Comparison of ENCODE assay signal across 8 cellular contexts in the genomic region with DNA sequence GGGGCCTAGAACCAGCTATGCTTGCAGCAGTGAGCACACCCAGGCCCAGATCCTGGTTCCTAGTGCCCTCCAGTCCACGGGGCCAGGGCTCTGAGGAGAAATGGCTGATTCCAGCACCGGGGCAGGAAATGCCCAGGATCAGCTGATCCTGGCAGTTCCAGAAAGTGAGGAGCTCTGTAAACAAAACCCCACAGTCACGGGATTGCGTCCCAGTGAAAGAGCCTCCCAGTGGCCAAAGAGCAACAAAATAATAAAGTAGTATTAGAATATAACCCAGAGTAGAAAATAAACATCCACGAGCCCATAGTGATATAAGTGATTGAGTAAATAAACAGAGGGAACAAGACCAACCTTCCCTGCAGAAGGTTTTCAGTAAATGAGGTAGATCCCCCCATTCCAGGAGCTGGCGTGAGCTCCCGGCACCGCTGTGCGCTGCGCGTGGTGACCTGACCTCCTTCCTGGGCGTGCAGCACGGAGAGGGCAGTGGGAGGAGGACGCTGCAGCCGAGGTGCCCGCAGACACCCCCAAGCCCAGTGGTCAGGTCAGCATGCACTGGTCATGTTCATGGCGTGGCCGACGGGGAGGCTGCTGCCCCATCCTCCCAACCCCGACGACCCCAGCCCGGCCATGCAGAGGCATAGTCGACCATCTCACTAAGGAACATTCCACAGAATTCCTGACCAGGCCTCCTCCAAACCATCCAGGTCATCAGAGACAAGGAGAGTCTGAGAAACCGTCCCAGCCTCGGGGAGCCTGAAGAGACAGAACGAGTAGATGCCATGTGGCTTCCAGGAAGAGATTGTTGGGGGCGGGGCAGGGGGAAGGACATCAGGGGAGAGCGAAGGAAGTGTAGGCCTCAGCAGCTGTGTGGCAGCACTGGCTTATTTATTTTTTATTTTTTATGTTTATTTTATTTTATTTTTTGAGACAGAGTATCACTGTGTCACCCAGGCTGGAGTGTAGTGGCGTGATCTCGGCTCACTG. TPM values are rescaled to one million over a fixed set of nuclear protein-coding genes. Genes with fewer than 3 reads are reported as not detected.
DNase-seq lines count a peak whose midpoint lies in the region; TF ChIP-seq lines count a peak whose summit lies in the region.

No MANE protein-coding gene starts in this region.

- intact Hi-C loops in OCI-LY7 (cut with micrococcal nuclease; ENCODE audit: unreplicated experiment) = no loop called here

- H3K79me2 ChIP-seq in OCI-LY7 (ENCODE audit: insufficient read depth, low read depth, low read length) = no peaks in the 10 kb centered on the region

- peak overlapping the region; percentile 13 for H3K4me3 ChIP-seq in brain microvascular endothelial cell (ENCODE audit: low read depth, low read length)
- peak overlapping the region in 1 of 3 donors; percentile 52 for H3K4me3 ChIP-seq in skeletal muscle tissue (ENCODE audit: low read length in 3 of 3)
- no peak overlapping the region for H3K4me3 ChIP-seq in OCI-LY7 (ENCODE audit: low read depth, low read length, poor library complexity, severe bottlenecking)

- H2AFZ ChIP-seq in OCI-LY7 (ENCODE audit: low read length) = no peak overlapping the region

- in situ Hi-C loops in brain microvascular endothelial cell (cut with HindIII; ENCODE audit: low pct_ligation_motif_present, low sequenced_read_pairs) = no loop called here

- no peak overlapping the region for H3K4me2 ChIP-seq in OCI-LY7 (ENCODE audit: low read length)

- no TSS peak for BruUV-seq in OCI-LY7 (replicated peaks; lab: Mats Ljungman, UMichigan)

- H3K9ac ChIP-seq in skeletal muscle tissue (ENCODE audit: low read depth in 1 of 3, low read length in 3 of 3) = peak overlapping the region in 2 of 3 donors; percentile 13 to 50

- H3K9me3 ChIP-seq in skeletal muscle tissue (ENCODE audit: control insufficient read depth in 3 of 3, low read length in 3 of 3) (no peaks in the 10 kb centered on the region), OCI-LY7 (ENCODE audit: low read length) (no peaks in the 10 kb centered on the region)

- H4K20me1 ChIP-seq in OCI-LY7 (ENCODE audit: insufficient read depth, low read length) = no peaks in the 10 kb centered on the region

- POLR2A ChIA-PET in OCI-LY7 (lab: Charles Lee) = no interaction called here

- no peaks in the 10 kb centered on the region for H3K27me3 ChIP-seq in brain microvascular endothelial cell (replicated peaks)
- no peaks in the 10 kb centered on the region for H3K27me3 ChIP-seq in skeletal muscle tissue (ENCODE audit: control insufficient read depth in 3 of 3, insufficient read depth in 3 of 3, low read length in 3 of 3)

- peak; percentile 42 for TF ChIP-seq CTCF in brain microvascular endothelial cell (IDR thresholded peaks at IDR 0.05; ENCODE audit: low read depth, low read length, missing control alignments)
- no peak for TF ChIP-seq CTCF in OCI-LY7 (conservative IDR thresholded peaks at IDR 0.05; ENCODE audit: low read length)

- no peaks in the 10 kb centered on the region for H3K9me2 ChIP-seq in OCI-LY7 (ENCODE audit: insufficient read depth, low read length)

- H3K4me1 ChIP-seq in skeletal muscle tissue (ENCODE audit: control insufficient read depth in 3 of 3, insufficient read depth in 3 of 3, low read length in 3 of 3) (peaks cover 14 to 19% (median 15%) of the 10 kb centered on the region in 3 donors), OCI-LY7 (ENCODE audit: insufficient read depth, low read length, poor library complexity, severe bottlenecking) (no peaks in the 10 kb centered on the region)

- DNase-seq in HCEC 1CT = peak; percentile 84
- DNase-seq in brain microvascular endothelial cell = peak; percentile 54
- DNase-seq in iris pigment epithelial cell (ENCODE audit: low read depth) = peak; percentile 86
- no peak for DNase-seq in cortex of kidney (lab: John Stamatoyannopoulos, UW)
- no peak for DNase-seq in RPMI8226
- DNase-seq in NCI-H82 treated with DMSO at 0.1 percent for 48 hours (lab: John Stamatoyannopoulos, UW; ENCODE audit: unreplicated experiment) = no peak
- DNase-seq in OCI-LY7 (ENCODE audit: low spot score) = no peak

- H3K36me3 ChIP-seq in brain microvascular endothelial cell (replicated peaks) = no peaks in the 10 kb centered on the region
- peaks cover 2 to 5% (median 3%) of the 10 kb centered on the region in 3 donors for H3K36me3 ChIP-seq in skeletal muscle tissue (ENCODE audit: control insufficient read depth in 3 of 3, insufficient read depth in 3 of 3, low read length in 3 of 3)
- H3K36me3 ChIP-seq in OCI-LY7 (ENCODE audit: insufficient read depth, low read length) = no peaks in the 10 kb centered on the region

- H3K27ac ChIP-seq in brain microvascular endothelial cell (peak overlapping the region; percentile 64), skeletal muscle tissue (ENCODE audit: low read depth, low read length) (peak overlapping the region; percentile 68), OCI-LY7 (ENCODE audit: low read depth, low read length, poor library complexity, severe bottlenecking) (no peak overlapping the region)

- CTCF ChIA-PET in OCI-LY7 (lab: Charles Lee; ENCODE audit: unreplicated experiment) = no interaction called here

RNA-seq across cellular contexts. Expression of gene PTDSS2, which starts 19.9 kb away (rescaled TPM):
- total RNA-seq in skeletal muscle tissue = 21.4 TPM
- total RNA-seq in OCI-LY7 (2014; rRNA removed; shearing (Covaris generic)) = 19.6 and 27.8 TPM in 2 replicates
- 30.3 and 32.7 TPM in 2 replicates for total RNA-seq in OCI-LY7 (2022)

RNA-seq across cellular contexts. Expression of gene ANO9, which starts 28.2 kb away (rescaled TPM):
- total RNA-seq in skeletal muscle tissue (not detected), OCI-LY7 (2022) (27.6 and 28.2 TPM in 2 replicates)
- 22.2 and 25.7 TPM in 2 replicates for total RNA-seq in OCI-LY7 (2014; rRNA removed; shearing (Covaris generic))

RNA-seq across cellular contexts. Expression of gene RNH1, which starts 37.1 kb away (rescaled TPM):
- 84.5 TPM for total RNA-seq in skeletal muscle tissue
- 57.1 and 65.7 TPM in 2 replicates for total RNA-seq in OCI-LY7 (2014; rRNA removed; shearing (Covaris generic))
- total RNA-seq in OCI-LY7 (2022) = 48.8 and 65.5 TPM in 2 replicates

RNA-seq across cellular contexts. Expression of gene SIGIRR, which starts 55.2 kb away (rescaled TPM):
- 5.7 TPM for total RNA-seq in skeletal muscle tissue
- 36.9 and 57.2 TPM in 2 replicates for total RNA-seq in OCI-LY7 (2014; rRNA removed; shearing (Covaris generic))
- 25.3 and 29.2 TPM in 2 replicates for total RNA-seq in OCI-LY7 (2022)

Comparison
In these comparisons a context has a peak if more than half of its experiments do, and no peak if none do; other contexts are left out.
1. DNase-seq: peak in HCEC 1CT (single experiment), brain microvascular endothelial cell (single experiment) and iris pigment epithelial cell (single experiment); none in cortex of kidney (single experiment), RPMI8226 (single experiment), NCI-H82 treated with DMSO at 0.1 percent for 48 hours (single experiment) and OCI-LY7 (single experiment).
2. RNA of gene ANO9, which starts 28.2 kb away (total RNA-seq): 22.2 to 28.2 TPM in OCI-LY7; not detected in skeletal muscle tissue (single experiment); every median in the first group is over 10 times any median in the second.